In genomic region chr6:170235726-170236125, GRCh38 we compare ENCODE assay signal across 21 cellular contexts. TPM values are rescaled to one million over a fixed set of nuclear protein-coding genes. Genes with fewer than 3 reads are reported as not detected.
"Had no signal": no experiment of that assay in that cellular context is flagged by ENCODE, and none has a peak within 500 bp of the region (broad histone marks: within the 10 kb centered on the region; RNA-seq: fewer than 3 reads in every experiment).

No MANE protein-coding gene starts in this region.

- H3K79me2 ChIP-seq: parathyroid adenoma had no signal

- ATAC-seq: activated CD4-positive, CD25-positive, alpha-beta regulatory T cell treated with anti-CD3 and anti-CD28 coated beads, Interleukin-2, amount 50 U/mL, for 24 hours; activated CD8-positive, alpha-beta T cell treated with anti-CD3 and anti-CD28 coated beads, Interleukin-2, amount 10 ng/mL, durations not matched to agents 7 days and 5 days; body of pancreas; foreskin keratinocyte; left lobe of liver; stimulated activated effector memory CD8-positive, alpha-beta T cell treated with anti-CD3 and anti-CD28 coated beads, Interleukin-12 subunit alpha, Interleukin-12 subunit beta, amount 100 ng/mL, for 72 hours had no signal

- H2AFZ ChIP-seq: parathyroid adenoma had no signal

- FAIRE-seq: colon had no signal

- H3K4me1 ChIP-seq: foreskin keratinocyte, parathyroid adenoma had no signal

- H3K4me3 ChIP-seq: body of pancreas, dorsolateral prefrontal cortex, skin epidermis, thoracic aorta had no signal

- H3K27me3 ChIP-seq: body of pancreas, foreskin keratinocyte, neutrophil had no signal

- H3K9me3 ChIP-seq: body of pancreas, neutrophil, thoracic aorta had no signal

- H3K9ac ChIP-seq: parathyroid adenoma had no signal

- DNase-seq: activated CD4-positive, alpha-beta T cell treated with anti-CD3 and anti-CD28 coated beads, Interleukin-2, amount 10 ng/mL, durations not matched to agents 7 days and 5 days; activated CD8-positive, alpha-beta T cell treated with anti-CD3 and anti-CD28 coated beads, Interleukin-2, amount 10 ng/mL, durations not matched to agents 7 days and 5 days; activated naive CD4-positive, alpha-beta T cell treated with Interleukin-2 at 50 U/mL for 16 hours; activated T-cell treated with anti-CD3 and anti-CD28 coated beads, Interleukin-2, amount 50 U/mL, for 24 hours; central memory CD4-positive, alpha-beta T cell; foreskin keratinocyte; hypothalamus; islet precursor cell; stimulated activated CD4-positive, alpha-beta T cell treated with anti-CD3 and anti-CD28 coated beads, Interleukin-15, amount 100 ng/mL, for 24 hours; stimulated activated CD4-positive, alpha-beta T cell treated with anti-CD3 and anti-CD28 coated beads, Interleukin-4, amount 100 ng/mL, for 24 hours had no signal

- H3K27ac ChIP-seq: body of pancreas, foreskin keratinocyte, neutrophil, parathyroid adenoma, skin epidermis, thoracic aorta had no signal

- H3K36me3 ChIP-seq: neutrophil, thoracic aorta had no signal

RNA-seq across cellular contexts. Expression of gene DLL1, which starts 55.2 kb away (rescaled TPM):
- total RNA-seq: activated T-helper 2 cell treated with anti-CD3 and anti-CD28 coated beads, Interferon-gamma antibody, Interleukin-2, Interleukin-4, amounts not matched to agents 10 μg/mL and 5 μg/mL and 100 μg/mL, durations not matched to agents 14 hours and 24 hours and 36 hours had no signal
